In the genomic region with DNA sequence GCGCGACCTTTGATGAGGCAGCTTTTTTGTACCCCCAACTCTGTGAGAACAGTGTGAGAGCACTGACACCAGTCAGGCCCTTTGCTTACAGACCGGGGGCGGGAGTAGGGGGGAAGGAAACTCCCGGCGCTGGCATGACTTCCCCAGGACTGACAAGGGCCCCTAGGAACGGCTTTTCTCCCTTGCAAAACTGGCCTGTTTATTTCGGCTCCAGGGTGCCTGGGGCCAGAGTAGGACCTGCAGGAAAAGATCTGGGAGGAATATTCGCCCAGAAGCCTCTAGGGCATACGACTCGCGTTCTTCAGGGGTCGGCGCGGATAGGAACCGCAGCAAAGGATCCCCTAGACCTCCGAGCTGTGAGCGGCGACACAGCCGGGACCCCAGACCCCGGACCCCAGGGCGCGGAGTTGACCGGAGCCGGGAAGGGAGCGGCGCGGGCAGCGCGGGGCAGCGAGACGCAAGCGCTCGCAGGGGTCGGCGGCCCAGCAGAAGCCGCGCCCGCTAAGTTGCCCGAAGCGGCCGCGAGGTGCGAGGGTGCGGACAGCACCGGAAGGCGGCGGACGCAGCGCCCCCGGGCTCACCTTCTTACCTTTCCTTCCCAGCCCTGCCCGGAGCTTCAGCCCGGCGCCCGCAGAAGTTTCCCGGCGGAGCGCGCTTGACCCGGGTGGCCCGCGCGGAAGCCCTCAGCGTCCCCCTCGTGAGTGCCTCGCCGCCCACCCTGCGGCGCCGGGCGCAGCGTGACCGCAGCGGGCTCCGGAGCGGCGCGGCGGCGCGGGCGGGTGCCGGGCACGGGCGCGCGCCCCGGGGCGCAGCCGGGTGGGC, we compare ENCODE assay signal across 1 cellular context.
TF ChIP-seq lines count a peak whose summit lies in the region.

A gene with protein sequence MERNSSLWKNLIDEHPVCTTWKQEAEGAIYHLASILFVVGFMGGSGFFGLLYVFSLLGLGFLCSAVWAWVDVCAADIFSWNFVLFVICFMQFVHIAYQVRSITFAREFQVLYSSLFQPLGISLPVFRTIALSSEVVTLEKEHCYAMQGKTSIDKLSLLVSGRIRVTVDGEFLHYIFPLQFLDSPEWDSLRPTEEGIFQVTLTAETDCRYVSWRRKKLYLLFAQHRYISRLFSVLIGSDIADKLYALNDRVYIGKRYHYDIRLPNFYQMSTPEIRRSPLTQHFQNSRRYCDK (minus strand): TSS at position 771 of the 822 bp plus-strand sequence. CDS start 18,105 bp downstream, outside the sequence.

TF ChIP-seq in HepG2, 621 proteins besides CTCF, POLR2A, EP300 and RAD21 (continued from another document and continues in another):
- TF ChIP-seq PRDM4 (CRISPR knock-in tag; IDR thresholded peaks at IDR 0.05; ENCODE audit: borderline replicate concordance) (no peak), ZNF687 (CRISPR knock-in tag; IDR thresholded peaks at IDR 0.05) (peak; percentile 77), CCDC6 (CRISPR knock-in tag; IDR thresholded peaks at IDR 0.05) (0 out of 2 replicates have a peak, but pooled peaks have one; percentile 28), CCAR2 (optimal IDR thresholded peaks at IDR 0.05; ENCODE audit: low read depth, low read length) (no peak), ZNF574 (CRISPR knock-in tag; IDR thresholded peaks at IDR 0.05) (0 out of 2 replicates have a peak, but pooled peaks have one; percentile 10), CBX2 (IDR thresholded peaks at IDR 0.05; ENCODE audit: low read depth, low read length) (no peak), CBX2 (CRISPR knock-in tag; IDR thresholded peaks at IDR 0.05; ENCODE audit: low read depth) (0 out of 2 replicates have a peak, but pooled peaks have one; percentile 17), UBTF (CRISPR knock-in tag; IDR thresholded peaks at IDR 0.05) (peak; percentile 82; the same call in 1 of the 2 replicates), PHF21A (CRISPR knock-in tag; IDR thresholded peaks at IDR 0.05) (no peak), MAZ (IDR thresholded peaks at IDR 0.05; ENCODE audit: borderline replicate concordance, low read depth, low read length) (no peak), MAZ (CRISPR knock-in tag; IDR thresholded peaks at IDR 0.05; ENCODE audit: low read depth) (0 out of 2 replicates have a peak, but pooled peaks have one; percentile 39), ELF1 (CRISPR knock-in tag; IDR thresholded peaks at IDR 0.05) (no peak), MXD3 (CRISPR knock-in tag; IDR thresholded peaks at IDR 0.05) (peak; percentile 43; the same call in 1 of the 2 replicates), TBL1XR1 (IDR thresholded peaks at IDR 0.05; ENCODE audit: borderline replicate concordance, low read length, partially characterized antibody) (no peak), POGZ (CRISPR knock-in tag; IDR thresholded peaks at IDR 0.05) (no peak), ZNF703 (CRISPR knock-in tag; IDR thresholded peaks at IDR 0.05; ENCODE audit: borderline replicate concordance) (peak; percentile 26; the same call in 1 of the 2 replicates), ZKSCAN8 (CRISPR knock-in tag; IDR thresholded peaks at IDR 0.05; ENCODE audit: borderline replicate concordance) (no peak), STAT6 (CRISPR knock-in tag; IDR thresholded peaks at IDR 0.05; ENCODE audit: borderline replicate concordance) (no peak), GABPB1 (CRISPR knock-in tag; IDR thresholded peaks at IDR 0.05) (peak; percentile 76; the same call in 1 of the 2 replicates), DMTF1 (CRISPR knock-in tag; IDR thresholded peaks at IDR 0.05) (no peak)
- TF ChIP-seq, protein P1, sequence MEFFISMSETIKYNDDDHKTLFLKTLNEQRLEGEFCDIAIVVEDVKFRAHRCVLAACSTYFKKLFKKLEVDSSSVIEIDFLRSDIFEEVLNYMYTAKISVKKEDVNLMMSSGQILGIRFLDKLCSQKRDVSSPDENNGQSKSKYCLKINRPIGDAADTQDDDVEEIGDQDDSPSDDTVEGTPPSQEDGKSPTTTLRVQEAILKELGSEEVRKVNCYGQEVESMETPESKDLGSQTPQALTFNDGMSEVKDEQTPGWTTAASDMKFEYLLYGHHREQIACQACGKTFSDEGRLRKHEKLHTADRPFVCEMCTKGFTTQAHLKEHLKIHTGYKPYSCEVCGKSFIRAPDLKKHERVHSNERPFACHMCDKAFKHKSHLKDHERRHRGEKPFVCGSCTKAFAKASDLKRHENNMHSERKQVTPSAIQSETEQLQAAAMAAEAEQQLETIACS (CRISPR knock-in tag; IDR thresholded peaks at IDR 0.05) = peak; percentile 57; the same call in 1 of the 2 replicates
- TF ChIP-seq, protein P2, sequence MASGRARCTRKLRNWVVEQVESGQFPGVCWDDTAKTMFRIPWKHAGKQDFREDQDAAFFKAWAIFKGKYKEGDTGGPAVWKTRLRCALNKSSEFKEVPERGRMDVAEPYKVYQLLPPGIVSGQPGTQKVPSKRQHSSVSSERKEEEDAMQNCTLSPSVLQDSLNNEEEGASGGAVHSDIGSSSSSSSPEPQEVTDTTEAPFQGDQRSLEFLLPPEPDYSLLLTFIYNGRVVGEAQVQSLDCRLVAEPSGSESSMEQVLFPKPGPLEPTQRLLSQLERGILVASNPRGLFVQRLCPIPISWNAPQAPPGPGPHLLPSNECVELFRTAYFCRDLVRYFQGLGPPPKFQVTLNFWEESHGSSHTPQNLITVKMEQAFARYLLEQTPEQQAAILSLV (CRISPR knock-in tag; IDR thresholded peaks at IDR 0.05; ENCODE audit: borderline replicate concordance) = 0 out of 2 replicates have a peak, but pooled peaks have one; percentile 41
- TF ChIP-seq, protein P3, sequence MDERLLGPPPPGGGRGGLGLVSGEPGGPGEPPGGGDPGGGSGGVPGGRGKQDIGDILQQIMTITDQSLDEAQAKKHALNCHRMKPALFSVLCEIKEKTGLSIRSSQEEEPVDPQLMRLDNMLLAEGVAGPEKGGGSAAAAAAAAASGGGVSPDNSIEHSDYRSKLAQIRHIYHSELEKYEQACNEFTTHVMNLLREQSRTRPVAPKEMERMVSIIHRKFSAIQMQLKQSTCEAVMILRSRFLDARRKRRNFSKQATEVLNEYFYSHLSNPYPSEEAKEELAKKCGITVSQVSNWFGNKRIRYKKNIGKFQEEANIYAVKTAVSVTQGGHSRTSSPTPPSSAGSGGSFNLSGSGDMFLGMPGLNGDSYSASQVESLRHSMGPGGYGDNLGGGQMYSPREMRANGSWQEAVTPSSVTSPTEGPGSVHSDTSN (CRISPR knock-in tag; IDR thresholded peaks at IDR 0.05) = no peak
